Comparison of ENCODE assay signal across 8 cellular contexts in genomic region chr1:156910309-156910782, GRCh38. TPM values are rescaled to one million over a fixed set of nuclear protein-coding genes. Genes with fewer than 3 reads are reported as not detected.
DNase-seq lines count a peak whose midpoint lies in the region; ATAC-seq and TF ChIP-seq lines count a peak whose summit lies in the region.

No MANE protein-coding gene starts in this region.

- H3K9ac ChIP-seq in PC-3 (ENCODE audit: low read length): no peak overlapping the region
- no peak overlapping the region for H3K9ac ChIP-seq in iPS-18a (ENCODE audit: low read length)

- H3K9me2 ChIP-seq in PC-3 (replicated peaks; ENCODE audit: low read length): no peaks in the 10 kb centered on the region

- H3K27me3 ChIP-seq in PC-3 (ENCODE audit: low read length) (no peaks in the 10 kb centered on the region), iPS-18a (ENCODE audit: control insufficient read depth, insufficient read depth, low read length) (peaks cover 11% of the 10 kb centered on the region)

- DNase-seq in NCI-H82 (lab: John Stamatoyannopoulos, UW) (peak; percentile 75), NCI-H82 treated with DMSO at 0.1 percent for 48 hours (lab: John Stamatoyannopoulos, UW; ENCODE audit: unreplicated experiment) (no peak), PC-3 (peak; percentile 55)
- peak; percentile 63 for DNase-seq in activated naive CD4-positive, alpha-beta T cell treated with Interleukin-2 at 50 U/mL for 16 hours
- peak; percentile 23 for DNase-seq in stimulated activated CD8-positive, alpha-beta memory T cell treated with anti-CD3 and anti-CD28 coated beads, Interleukin-15, amount 100 ng/mL, for 1 hour (ENCODE audit: low read depth)

- peaks cover 12% of the 10 kb centered on the region; the same call in 1 of the 2 replicates for H3K36me3 ChIP-seq in PC-3 (ENCODE audit: low read depth, low read length)
- no peaks in the 10 kb centered on the region for H3K36me3 ChIP-seq in iPS-18a (ENCODE audit: control insufficient read depth, low read depth, low read length)

- H3K79me2 ChIP-seq in PC-3 (ENCODE audit: low read length): no peaks in the 10 kb centered on the region

- CTCF ChIA-PET in PC-3 (lab: Charles Lee): no interaction called here

- BruUV-seq in PC-3 (replicated peaks; lab: Mats Ljungman, UMichigan): no TSS peak

- POLR2A ChIA-PET in PC-3 (lab: Charles Lee; ENCODE audit: unreplicated experiment): no interaction called here

- ATAC-seq in PC-3 (no peak), HG03097 (IDR thresholded peaks at IDR 0.05; ENCODE audit: low FRiP score, unreplicated experiment) (no peak), HG02759 (IDR thresholded peaks at IDR 0.05; ENCODE audit: unreplicated experiment) (no peak)

- H3K4me1 ChIP-seq in PC-3 (ENCODE audit: insufficient read depth, low read length) (peaks cover 20% of the 10 kb centered on the region), iPS-18a (ENCODE audit: control insufficient read depth, low read depth, low read length) (no peaks in the 10 kb centered on the region)

- no peak overlapping the region for H3K4me3 ChIP-seq in PC-3 (ENCODE audit: low read length)
- H3K4me3 ChIP-seq in iPS-18a (ENCODE audit: low read length): peak overlapping the region; percentile 35

- no peaks in the 10 kb centered on the region for H3F3A ChIP-seq in PC-3 (ENCODE audit: low read length, unreplicated experiment)

- H3K27ac ChIP-seq in PC-3 (ENCODE audit: low read length) (no peak overlapping the region), iPS-18a (ENCODE audit: low read length) (no peak overlapping the region)

- H2AFZ ChIP-seq in PC-3 (ENCODE audit: low read length): no peak overlapping the region

- no peaks in the 10 kb centered on the region for H4K20me1 ChIP-seq in PC-3 (ENCODE audit: low read length)

- peak; percentile 93 for TF ChIP-seq CTCF in PC-3 (conservative IDR thresholded peaks at IDR 0.05; ENCODE audit: low read depth, low read length)

- H3K9me3 ChIP-seq in PC-3 (ENCODE audit: low read length) (no peaks in the 10 kb centered on the region), iPS-18a (ENCODE audit: control insufficient read depth, low read depth, low read length) (no peaks in the 10 kb centered on the region)

- no peak overlapping the region for H3K4me2 ChIP-seq in PC-3 (ENCODE audit: low read length)

- intact Hi-C loops in PC-3 (cut with micrococcal nuclease): no loop called here

RNA-seq across cellular contexts. Expression of gene LRRC71, which starts 10.1 kb away (rescaled TPM):
- 0.11 TPM in 1 of 2 replicates, not detected in the other for total RNA-seq in PC-3 (2014; rRNA removed)

RNA-seq across cellular contexts. Expression of gene PEAR1, which starts 16.8 kb away (rescaled TPM):
- 10.3 and 11.9 TPM in 2 replicates for total RNA-seq in PC-3 (2014; rRNA removed)

RNA-seq across cellular contexts. Expression of gene NTRK1, which starts 49.7 kb away (rescaled TPM):
- total RNA-seq in PC-3 (2014; rRNA removed): 0.15 and 0.40 TPM in 2 replicates

RNA-seq across cellular contexts. Expression of gene INSRR, which starts 51.4 kb away (rescaled TPM):
- total RNA-seq in PC-3 (2014; rRNA removed): not detected in 2 replicates
